8 cellular contexts compared by ENCODE assay signal in genomic region chr17:43900183-43900857, GRCh38. TPM values are rescaled to one million over a fixed set of nuclear protein-coding genes. Genes with fewer than 3 reads are reported as not detected.
DNase-seq lines count a peak whose midpoint lies in the region; ATAC-seq lines count a peak whose summit lies in the region.

No MANE protein-coding gene starts in this region.

- no peak for ATAC-seq in HG03196 (IDR thresholded peaks at IDR 0.05; ENCODE audit: unreplicated experiment)

- DNase-seq in ELF-1 (ENCODE audit: low read depth, low spot score), result peak; percentile 92
- DNase-seq in HS-27A (ENCODE audit: low read depth), result peak; percentile 14
- DNase-seq in NCI-H82 treated with DMSO at 0.1 percent for 48 hours (lab: John Stamatoyannopoulos, UW; ENCODE audit: unreplicated experiment), result peak; percentile 76
- peak; percentile 90 for DNase-seq in activated CD8-positive, alpha-beta memory T cell treated with anti-CD3 and anti-CD28 coated beads for 24 hours
- DNase-seq in effector CD8-positive, alpha-beta T cell (lab: John Stamatoyannopoulos, UW), result peak; percentile 73
- peak; percentile 79 to 85 for DNase-seq in lung microvascular endothelial cell (ENCODE audit: low read depth in 2 of 2)
- DNase-seq in stimulated activated CD4-positive, alpha-beta T cell treated with anti-CD3 and anti-CD28 coated beads, Interleukin-4, amount 100 ng/mL, for 48 hours (ENCODE audit: low read depth in 2 of 2), result peak; percentile 81 to 82

RNA-seq across cellular contexts. Expression of gene MPP2, which starts 7.0 kb away (rescaled TPM):
- under 0.01 TPM in 2 replicates for total RNA-seq in lung microvascular endothelial cell

RNA-seq across cellular contexts. Expression of gene PPY, which starts 42.0 kb away (rescaled TPM):
- total RNA-seq in lung microvascular endothelial cell, result not detected in 2 replicates

RNA-seq across cellular contexts. Expression of gene CD300LG, which starts 53.3 kb away (rescaled TPM):
- total RNA-seq in lung microvascular endothelial cell, result under 0.01 TPM in 1 of 2 replicates, not detected in the other

RNA-seq across cellular contexts. Expression of gene PYY, which starts 53.4 kb away (rescaled TPM):
- not detected in 2 replicates for total RNA-seq in lung microvascular endothelial cell

Comparison
In these comparisons a context has a peak if more than half of its experiments do, and no peak if none do; other contexts are left out.
1. DNase-seq: peak in every context shown above with its lines; median percentile 92 in ELF-1; 90 in activated CD8-positive, alpha-beta memory T cell treated with anti-CD3 and anti-CD28 coated beads for 24 hours; 82 in lung microvascular endothelial cell; 82 in stimulated activated CD4-positive, alpha-beta T cell treated with anti-CD3 and anti-CD28 coated beads, Interleukin-4, amount 100 ng/mL, for 48 hours; 76 in NCI-H82 treated with DMSO at 0.1 percent for 48 hours; 73 in effector CD8-positive, alpha-beta T cell; 14 in HS-27A.